9 cellular contexts compared by ENCODE assay signal in genomic region chr1:54272772-54273091, GRCh38.
DNase-seq lines count a peak whose midpoint lies in the region; TF ChIP-seq lines count a peak whose summit lies in the region.
"Had no signal": no experiment of that assay in that cellular context is flagged by ENCODE, and none has a peak within 500 bp of the region (broad histone marks: within the 10 kb centered on the region; RNA-seq: fewer than 3 reads in every experiment).

No MANE protein-coding gene starts in this region.

- H3K9me3 ChIP-seq in muscle layer of duodenum (ENCODE audit: control insufficient read depth in 1 of 2, low read length in 2 of 2) (no peaks in the 10 kb centered on the region), tibial nerve (no peaks in the 10 kb centered on the region)

- peak overlapping the region; percentile 48 for H3K27ac Mint-ChIP-seq in activated CD4-positive, alpha-beta T cell treated with anti-CD3 and anti-CD28 coated beads, Interleukin-2, amount 10 ng/mL, durations not matched to agents 7 days and 5 days

- peaks cover 14% of the 10 kb centered on the region for H3K36me3 Mint-ChIP-seq in activated CD4-positive, alpha-beta T cell treated with anti-CD3 and anti-CD28 coated beads, Interleukin-2, amount 10 ng/mL, durations not matched to agents 7 days and 5 days (ENCODE audit: low read depth)

- H3K4me1 ChIP-seq in muscle layer of duodenum (ENCODE audit: control insufficient read depth in 1 of 2, insufficient read depth in 2 of 2, low read length in 2 of 2) = peaks cover 48 to 69% of the 10 kb centered on the region in 2 donors
- peaks cover 13 to 96% (median 69%) of the 10 kb centered on the region in 4 donors for H3K4me1 ChIP-seq in tibial nerve

- H3K4me3 ChIP-seq in dorsolateral prefrontal cortex (peak overlapping the region in 30 of 59 donors; percentile 3 to 51 (median 34)), muscle layer of duodenum (ENCODE audit: low read depth in 1 of 2, low read length in 2 of 2) (peak overlapping the region in 1 of 2 donors; percentile 5), tibial nerve (peak overlapping the region in 1 of 4 donors; percentile 18)

- H3K27me3 Mint-ChIP-seq in activated CD4-positive, alpha-beta T cell treated with anti-CD3 and anti-CD28 coated beads, Interleukin-2, amount 10 ng/mL, durations not matched to agents 7 days and 5 days = no peaks in the 10 kb centered on the region

- no peaks in the 10 kb centered on the region for H3K27me3 ChIP-seq in dorsolateral prefrontal cortex
- H3K27me3 ChIP-seq in muscle layer of duodenum (ENCODE audit: low read depth, low read length) = no peaks in the 10 kb centered on the region
- no peaks in the 10 kb centered on the region for H3K27me3 ChIP-seq in tibial nerve

- no peaks in the 10 kb centered on the region for H3K9me3 Mint-ChIP-seq in activated CD4-positive, alpha-beta T cell treated with anti-CD3 and anti-CD28 coated beads, Interleukin-2, amount 10 ng/mL, durations not matched to agents 7 days and 5 days

- POLR2A ChIA-PET in activated CD4-positive, alpha-beta T cell treated with anti-CD3 and anti-CD28 coated beads, Interleukin-2, amount 10 ng/mL, durations not matched to agents 7 days and 5 days (lab: Charles Lee) = no interaction called here

- CTCF ChIA-PET in activated CD4-positive, alpha-beta T cell treated with anti-CD3 and anti-CD28 coated beads, Interleukin-2, amount 10 ng/mL, durations not matched to agents 7 days and 5 days (lab: Charles Lee) = interaction anchor here (1.1 kb wide), 2 partner anchors 12 to 217 kb away, joined by 3 read pairs; no protein-coding TSS in a partner anchor

- 41 to 69% methylated on average over 4 of the region's 4 CpGs for WGBS in tibial nerve, 2 donors

- no peak for TF ChIP-seq EP300 in tibial nerve (IDR thresholded peaks at IDR 0.05)

- peak overlapping the region in 58 of 59 donors; percentile 51 to 92 (median 82) for H3K27ac ChIP-seq in dorsolateral prefrontal cortex
- peak overlapping the region; percentile 85 for H3K27ac ChIP-seq in muscle layer of duodenum (ENCODE audit: low read length)
- peak overlapping the region; percentile 82 to 98 (median 94) for H3K27ac ChIP-seq in tibial nerve

- peak in 7 of 56 donors; percentile 46 to 80 (median 64) for TF ChIP-seq CTCF in dorsolateral prefrontal cortex (IDR thresholded peaks at IDR 0.05 in 54 of 56, conservative IDR thresholded peaks at IDR 0.05 in 2 of 56; ENCODE audit: low read depth in 1 of 56, partially characterized antibody in 56 of 56)
- peak in 1 of 5 experiments; percentile 32 for TF ChIP-seq CTCF in tibial nerve (IDR thresholded peaks at IDR 0.05)

- DNase-seq in activated CD4-positive, alpha-beta T cell treated with anti-CD3 and anti-CD28 coated beads, Interleukin-2, amount 10 ng/mL, durations not matched to agents 7 days and 5 days = no peak
- DNase-seq in activated CD4-positive, alpha-beta T cell treated with anti-CD3 and anti-CD28 coated beads, Interleukin-2, amount 50 U/mL, for 4 hours = no peak
- DNase-seq in dorsolateral prefrontal cortex = no peak
- no peak for DNase-seq in tibial nerve (ENCODE audit: low spot score in 2 of 2)
- DNase-seq in DMS 273 (lab: John Stamatoyannopoulos, UW; ENCODE audit: unreplicated experiment) = no peak
- DNase-seq in NCI-H2029 (lab: John Stamatoyannopoulos, UW) = no peak
- DNase-seq in pons (ENCODE audit: low spot score) = no peak
- DNase-seq: stimulated activated naive CD4-positive, alpha-beta T cell had no signal

- H3K4me1 Mint-ChIP-seq in activated CD4-positive, alpha-beta T cell treated with anti-CD3 and anti-CD28 coated beads, Interleukin-2, amount 10 ng/mL, durations not matched to agents 7 days and 5 days = peaks cover 35% of the 10 kb centered on the region

- H3K4me3 Mint-ChIP-seq in activated CD4-positive, alpha-beta T cell treated with anti-CD3 and anti-CD28 coated beads, Interleukin-2, amount 10 ng/mL, durations not matched to agents 7 days and 5 days = no peak overlapping the region

- H3K36me3 ChIP-seq in muscle layer of duodenum (ENCODE audit: control insufficient read depth in 1 of 2, insufficient read depth in 2 of 2, low read length in 2 of 2) = no peaks in the 10 kb centered on the region
- H3K36me3 ChIP-seq in tibial nerve = no peaks in the 10 kb centered on the region

- TF ChIP-seq POLR2A in tibial nerve (IDR thresholded peaks at IDR 0.05) = no peak

- intact Hi-C loops in dorsolateral prefrontal cortex (cut with DNase I) = loop anchor here (2.0 to 10.0 kb wide), 6 partner anchors 88 to 216 kb away; partner anchors contain the start of gene SSBP3 (in 2 of the 2)
